9 cellular contexts compared by ENCODE assay signal in genomic region chr10:48976208-48976607, GRCh38. TPM values are rescaled to one million over a fixed set of nuclear protein-coding genes. Genes with fewer than 3 reads are reported as not detected.
DNase-seq lines count a peak whose midpoint lies in the region; ATAC-seq and TF ChIP-seq lines count a peak whose summit lies in the region.
"Had no signal": no experiment of that assay in that cellular context is flagged by ENCODE, and none has a peak within 500 bp of the region (broad histone marks: within the 10 kb centered on the region; RNA-seq: fewer than 3 reads in every experiment).

No MANE protein-coding gene starts in this region.

- ATAC-seq in heart left ventricle: peak in 3 of 4 donors; percentile 67 to 73 (median 70)
- ATAC-seq in GM18861 (IDR thresholded peaks at IDR 0.05; ENCODE audit: unreplicated experiment): no peak
- no peak for ATAC-seq in GM19463 (IDR thresholded peaks at IDR 0.05; ENCODE audit: unreplicated experiment)

- intact Hi-C loops in heart left ventricle (cut with DNase I) (loop anchor here in 6 of 10 donors (5.0 to 10.0 kb wide), 5 partner anchors 186 to 429 kb away; no protein-coding TSS in a partner anchor), thyroid gland (cut with DNase I) (no loop called here)

- H3K9me3 ChIP-seq in heart left ventricle: no peaks in the 10 kb centered on the region
- no peaks in the 10 kb centered on the region for H3K9me3 ChIP-seq in thyroid gland
- H3K9me3 ChIP-seq: spleen had no signal

- H3K4me3 ChIP-seq in heart left ventricle: no peak overlapping the region
- H3K4me3 ChIP-seq in thyroid gland (replicated peaks in 1 of 3): no peak overlapping the region
- H3K4me3 ChIP-seq: spleen had no signal

- H3K27ac ChIP-seq in heart left ventricle: no peak overlapping the region
- no peak overlapping the region for H3K27ac ChIP-seq in thyroid gland
- H3K27ac ChIP-seq: spleen had no signal

- no peaks in the 10 kb centered on the region for H3K36me3 ChIP-seq in heart left ventricle
- no peaks in the 10 kb centered on the region for H3K36me3 ChIP-seq in thyroid gland

- no peaks in the 10 kb centered on the region for H3K27me3 ChIP-seq in heart left ventricle
- H3K27me3 ChIP-seq in thyroid gland: no peaks in the 10 kb centered on the region
- H3K27me3 ChIP-seq: spleen had no signal

- peak in 10 of 12 donors; percentile 20 to 53 (median 38) for TF ChIP-seq CTCF in heart left ventricle (IDR thresholded peaks at IDR 0.05)
- peak in 5 of 6 experiments; percentile 15 to 59 (median 49) for TF ChIP-seq CTCF in thyroid gland (IDR thresholded peaks at IDR 0.05)

- TF ChIP-seq POLR2A in heart left ventricle (IDR thresholded peaks at IDR 0.05) (no peak), thyroid gland (IDR thresholded peaks at IDR 0.05) (no peak)

- DNase-seq in activated CD4-positive, alpha-beta T cell treated with anti-CD3 and anti-CD28 coated beads for 48 hours: peak; percentile 6
- DNase-seq in activated CD4-positive, alpha-beta T cell treated with anti-CD3 and anti-CD28 coated beads for 1 hour: no peak
- DNase-seq in RPMI8226 (peak; percentile 40), heart left ventricle (peak in 1 of 5 donors; percentile 38), thyroid gland (peak; percentile 64 to 65)
- no peak for DNase-seq in activated CD8-positive, alpha-beta memory T cell treated with anti-CD3 and anti-CD28 coated beads for 24 hours
- DNase-seq: spleen had no signal

- H3K4me1 ChIP-seq in heart left ventricle (peaks cover 0 to 2% (median 0%) of the 10 kb centered on the region in 12 donors), thyroid gland (peaks cover 0 to 2% of the 10 kb centered on the region in 2 donors)

RNA-seq across cellular contexts. Expression of gene LRRC18, which starts 36.6 kb away (rescaled TPM):
- total RNA-seq in heart left ventricle: not detected
- not detected for polyA plus RNA-seq in heart left ventricle
- total RNA-seq in thyroid gland: not detected
- total RNA-seq: spleen had no signal

Comparison
In these comparisons a context has a peak if more than half of its experiments do, and no peak if none do; other contexts are left out.
1. DNase-seq: peak in activated CD4-positive, alpha-beta T cell treated with anti-CD3 and anti-CD28 coated beads for 48 hours (single experiment), RPMI8226 (single experiment) and thyroid gland (2 of 2); none in activated CD4-positive, alpha-beta T cell treated with anti-CD3 and anti-CD28 coated beads for 1 hour (single experiment) and activated CD8-positive, alpha-beta memory T cell treated with anti-CD3 and anti-CD28 coated beads for 24 hours (single experiment).
2. ATAC-seq: peak in heart left ventricle (3 of 4); none in GM18861 (single experiment) and GM19463 (single experiment).